ENCODE assay signal across 9 cellular contexts in the genomic region with DNA sequence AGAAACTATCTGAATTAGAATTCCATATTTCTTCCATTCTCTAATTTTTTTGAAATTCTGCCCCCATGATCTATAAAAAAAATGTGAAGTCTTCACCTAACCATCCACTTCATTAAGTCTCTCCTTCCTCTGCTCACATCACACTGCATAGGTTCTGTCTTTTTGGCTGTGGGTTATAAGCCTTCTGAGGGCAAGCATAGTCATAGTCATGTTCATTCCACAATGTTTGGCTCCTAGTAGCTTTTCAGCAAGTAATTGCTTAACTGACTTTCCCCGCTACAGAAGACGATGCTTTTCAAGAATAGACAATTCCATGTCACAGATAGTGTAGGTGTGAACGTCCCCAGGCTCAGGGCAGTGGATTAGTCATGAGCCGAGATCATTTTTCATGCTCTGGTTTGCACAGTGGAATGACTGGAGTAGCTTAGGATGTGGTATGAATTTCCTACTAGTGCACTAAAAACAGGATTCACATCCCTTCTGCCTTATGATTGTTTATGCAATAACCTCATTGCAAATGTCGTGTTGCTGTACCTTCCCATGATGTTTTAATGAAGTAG. TPM values are rescaled to one million over a fixed set of nuclear protein-coding genes. Genes with fewer than 3 reads are reported as not detected.
DNase-seq lines count a peak whose midpoint lies in the region; ATAC-seq and TF ChIP-seq lines count a peak whose summit lies in the region.
"Had no signal": no experiment of that assay in that cellular context is flagged by ENCODE, and none has a peak within 500 bp of the region (broad histone marks: within the 10 kb centered on the region; RNA-seq: fewer than 3 reads in every experiment).

No MANE protein-coding gene starts in this region.

- H3K9me3 ChIP-seq in GM23248 (ENCODE audit: low read depth) (no peaks in the 10 kb centered on the region), mammary epithelial cell (replicated peaks; ENCODE audit: insufficient read depth, low read length) (no peaks in the 10 kb centered on the region)
- H3K9me3 ChIP-seq: testis had no signal

- H3K79me2 ChIP-seq in GM23248 (ENCODE audit: insufficient read depth), result peaks cover 12% of the 10 kb centered on the region
- no peaks in the 10 kb centered on the region for H3K79me2 ChIP-seq in mammary epithelial cell (ENCODE audit: insufficient read depth, low read length)

- H3K4me2 ChIP-seq in GM23248 (ENCODE audit: unreplicated experiment) (no peak overlapping the region), mammary epithelial cell (ENCODE audit: insufficient read depth, low read depth, low read length) (peak overlapping the region; percentile 40)

- ATAC-seq in natural killer cell (peak in 1 of 3 donors; percentile 6), Right ventricle myocardium inferior (no peak), GM21528 (IDR thresholded peaks at IDR 0.05; ENCODE audit: low FRiP score, unreplicated experiment) (no peak), GM18511 (IDR thresholded peaks at IDR 0.05; ENCODE audit: unreplicated experiment) (no peak)

- H3F3A ChIP-seq in GM23248 (ENCODE audit: insufficient read depth), result peaks cover 27% of the 10 kb centered on the region

- BruUV-seq in mammary epithelial cell (replicated peaks; lab: Mats Ljungman, UMichigan), result no TSS peak

- peaks cover 53 to 57% of the 10 kb centered on the region in 2 donors for H3K4me1 Mint-ChIP-seq in natural killer cell

- dilution Hi-C loops in mammary epithelial cell (cut with HindIII; ENCODE audit: low sequenced_read_pairs), result loop anchor here (5.0 to 10.0 kb wide), 4 partner anchors 51 to 191 kb away; partner anchors contain the start of gene SERPINB1

- H3K9ac ChIP-seq in GM23248, result no peak overlapping the region
- H3K9ac ChIP-seq in mammary epithelial cell (ENCODE audit: insufficient read depth, low read length), result no peak overlapping the region

- intact Hi-C loops in mammary epithelial cell (cut with micrococcal nuclease) (loop anchor here (5.0 kb wide), 1 partner anchor 258 kb away; no protein-coding TSS in a partner anchor), natural killer cell (cut with micrococcal nuclease) (loop anchor here (5.0 to 10.0 kb wide), 3 partner anchors 63 to 261 kb away; no protein-coding TSS in a partner anchor), Right ventricle myocardium inferior (cut with DNase I) (loop anchor here (5.0 kb wide), 2 partner anchors 33 to 118 kb away; no protein-coding TSS in a partner anchor)

- H3K36me3 ChIP-seq in GM23248 (ENCODE audit: low read depth) (no peaks in the 10 kb centered on the region), mammary epithelial cell (ENCODE audit: insufficient read depth, low read length) (no peaks in the 10 kb centered on the region)

- H3K4me3 ChIP-seq in GM23248 (no peak overlapping the region), mammary epithelial cell (replicated peaks in 1 of 3; ENCODE audit: insufficient read depth in 1 of 3, low read depth in 2 of 3, low read length in 3 of 3) (no peak overlapping the region)
- H3K4me3 ChIP-seq: testis had no signal

- TF ChIP-seq CTCF in mammary epithelial cell (conservative IDR thresholded peaks at IDR 0.05 in 1 of 2, IDR thresholded peaks at IDR 0.05 in 1 of 2; ENCODE audit: extremely low read depth in 1 of 2, insufficient read depth in 1 of 2, low read depth in 1 of 2, low read length in 2 of 2) (no peak), natural killer cell (IDR thresholded peaks at IDR 0.05) (no peak)

- CTCF ChIA-PET in mammary epithelial cell (lab: Charles Lee; ENCODE audit: low non-redundant PET), result no interaction called here

- no peak overlapping the region for H2AFZ ChIP-seq in GM23248
- no peak overlapping the region for H2AFZ ChIP-seq in mammary epithelial cell (ENCODE audit: low read depth, low read length)

- no peaks in the 10 kb centered on the region for H3K9me2 ChIP-seq in GM23248 (ENCODE audit: insufficient read depth)

- peak overlapping the region; percentile 67 for H3K4me3 Mint-ChIP-seq in natural killer cell

- H3K27me3 ChIP-seq in GM23248 (replicated peaks; ENCODE audit: insufficient read depth) (no peaks in the 10 kb centered on the region), mammary epithelial cell (ENCODE audit: insufficient read depth, low read length) (no peaks in the 10 kb centered on the region)
- H3K27me3 ChIP-seq: testis had no signal

- WGBS in GM23248 (ENCODE audit: low coverage in 1 of 2, low lambda C conversion rate in 2 of 2, missing lambda C conversion rate in 2 of 2), 2 experiments, result 75 to 77% methylated on average over 5 of the region's 5 CpGs
- 34% methylated on average over 5 of the region's 5 CpGs for WGBS in mammary epithelial cell (ENCODE audit: low coverage, missing lambda C conversion rate)

- H3K4me1 ChIP-seq in GM23248 (ENCODE audit: insufficient read depth) (peaks cover 26% of the 10 kb centered on the region), mammary epithelial cell (ENCODE audit: insufficient read depth, low read length) (peaks cover 36% of the 10 kb centered on the region)
- H3K4me1 ChIP-seq: testis had no signal

- DNase-seq in GM23248 (peak; percentile 37), MV-4-11 (lab: John Stamatoyannopoulos, UW) (peak; percentile 28), mammary epithelial cell (peak; percentile 71), natural killer cell (no peak), Right ventricle myocardium inferior (ENCODE audit: missing footprints) (no peak)
- DNase-seq: activated T-cell treated with anti-CD3 and anti-CD28 coated beads, Interleukin-2, amount 50 U/mL, for 1 hour; testis had no signal

- H3K27me3 Mint-ChIP-seq in natural killer cell (ENCODE audit: low read depth in 2 of 2), result no peaks in the 10 kb centered on the region

- no peaks in the 10 kb centered on the region for H4K20me1 ChIP-seq in GM23248 (ENCODE audit: insufficient read depth)
- H4K20me1 ChIP-seq in mammary epithelial cell (ENCODE audit: insufficient read depth, low read length), result no peaks in the 10 kb centered on the region

- H3K27ac ChIP-seq in GM23248 (no peak overlapping the region), mammary epithelial cell (ENCODE audit: insufficient read depth, low read depth, low read length) (peak overlapping the region; percentile 82)
- H3K27ac ChIP-seq: testis had no signal

- peak overlapping the region; percentile 93 to 94 for H3K27ac Mint-ChIP-seq in natural killer cell

- in situ Hi-C loops in GM23248 (cut with MboI) (no loop called here), mammary epithelial cell (cut with MboI; ENCODE audit: low sequenced_read_pairs in 2 of 2) (loop anchor here (5.0 to 25.0 kb wide), 3 partner anchors 53 to 141 kb away; partner anchors contain the start of gene SERPINB9 (in 1 of the 2))

- no peaks in the 10 kb centered on the region for H3K9me3 Mint-ChIP-seq in natural killer cell

- no peaks in the 10 kb centered on the region for H3K36me3 Mint-ChIP-seq in natural killer cell

RNA-seq across cellular contexts. Expression of gene WRNIP1, which starts 29.1 kb away (rescaled TPM):
- total RNA-seq in GM23248 (2014; rRNA removed; shearing (Covaris generic)), result 63.1 and 64.9 TPM in 2 replicates
- polyA plus RNA-seq in GM23248 (2016; fragmentation: Nextera tagmentation; extraction: Ambion mirVana) (16.8 and 17.0 TPM in 2 replicates), mammary epithelial cell (58.5 TPM)
- total RNA-seq in mammary epithelial cell (10 to 100 TPM; 43.3 to 46.0 TPM), natural killer cell (10 to 100 TPM; 27.9 to 34.8 (median 30.5) TPM), Right ventricle myocardium inferior (40.8 TPM)
- 44.7 TPM for polyA minus RNA-seq in mammary epithelial cell

RNA-seq across cellular contexts. Expression of gene MYLK4, which starts 43.5 kb away (rescaled TPM):
- 0.43 and 0.51 TPM in 2 replicates for total RNA-seq in GM23248 (2014; rRNA removed; shearing (Covaris generic))
- polyA plus RNA-seq in GM23248 (2016; fragmentation: Nextera tagmentation; extraction: Ambion mirVana) (0.20 and 0.24 TPM in 2 replicates), mammary epithelial cell (0.12 TPM)
- total RNA-seq in mammary epithelial cell (under 1 TPM; 0.31 to 0.33 TPM), natural killer cell (1 to 10 TPM in 1 of 3 donors, under 1 TPM in 2; 0.45 to 1.1 (median 0.88) TPM), Right ventricle myocardium inferior (2.0 TPM)
- not detected for polyA minus RNA-seq in mammary epithelial cell

RNA-seq across cellular contexts. Expression of gene SERPINB1, which starts 47.4 kb away (rescaled TPM):
- 13.8 and 28.3 TPM in 2 replicates for total RNA-seq in GM23248 (2014; rRNA removed; shearing (Covaris generic))
- polyA plus RNA-seq in GM23248 (2016; fragmentation: Nextera tagmentation; extraction: Ambion mirVana), result 32.5 and 32.8 TPM in 2 replicates
- 10 to 100 TPM; 17.0 to 40.0 TPM for total RNA-seq in mammary epithelial cell
- polyA plus RNA-seq in mammary epithelial cell, result 91.9 TPM
- 37.4 TPM for polyA minus RNA-seq in mammary epithelial cell
- 10 to 100 TPM; 74.8 to 80.2 (median 78.1) TPM for total RNA-seq in natural killer cell
- total RNA-seq in Right ventricle myocardium inferior, result 27.5 TPM

Comparison
In these comparisons a context has a peak if more than half of its experiments do, and no peak if none do; other contexts are left out.
1. DNase-seq: peak in GM23248 (single experiment), MV-4-11 (single experiment) and mammary epithelial cell (single experiment); none in natural killer cell (single experiment) and Right ventricle myocardium inferior (single experiment).